Comparison of ENCODE assay signal across 20 cellular contexts in genomic region chr18:36509646-36510197, GRCh38.
"Had no signal": no experiment of that assay in that cellular context is flagged by ENCODE, and none has a peak within 500 bp of the region (broad histone marks: within the 10 kb centered on the region; RNA-seq: fewer than 3 reads in every experiment).

No MANE protein-coding gene starts in this region.

- H3K36me3 Mint-ChIP-seq: naive B cell, type B pancreatic cell had no signal

- H3K4me1 ChIP-seq: gastroesophageal sphincter, uterus had no signal

- DNase-seq: effector memory CD4-positive, alpha-beta T cell; glutamatergic neuron; islet precursor cell; left ventricle myocardium superior; mesendoderm; naive B cell; occipital lobe; pancreas; right cardiac atrium; small intestine; stimulated activated CD4-positive, alpha-beta T cell treated with anti-CD3 and anti-CD28 coated beads, Interleukin-12 subunit alpha, Interleukin-12 subunit beta, amount 100 ng/mL, for 4 hours; stimulated activated CD4-positive, alpha-beta T cell treated with anti-CD3 and anti-CD28 coated beads, Interleukin-2, amount 100 ng/mL, for 48 hours; stimulated activated naive CD4-positive, alpha-beta T cell treated with Interleukin-2 at 50 U/mL for 16 hours; uterus had no signal

- H3K9me3 ChIP-seq: esophagus muscularis mucosa, gastroesophageal sphincter, pancreas, uterus had no signal

- H3K27me3 Mint-ChIP-seq: progenitor cell of endocrine pancreas, type B pancreatic cell had no signal

- H3K4me3 Mint-ChIP-seq: naive B cell, nephron, type B pancreatic cell had no signal

- H3K27me3 ChIP-seq: esophagus muscularis mucosa, gastroesophageal sphincter, pancreas, uterus had no signal

- H3K27ac Mint-ChIP-seq: naive B cell, progenitor cell of endocrine pancreas, type B pancreatic cell had no signal

- H3K9me3 Mint-ChIP-seq: naive B cell, nephron, type B pancreatic cell had no signal

- H3K27ac ChIP-seq: epithelial cell of prostate, esophagus muscularis mucosa, gastroesophageal sphincter, pancreas, uterus had no signal

- ATAC-seq: gastroesophageal sphincter, left ventricle myocardium superior, pancreas, right cardiac atrium had no signal

- H3K36me3 ChIP-seq: gastroesophageal sphincter, pancreas, uterus had no signal

- H3K4me3 ChIP-seq: esophagus muscularis mucosa, gastroesophageal sphincter, pancreas, uterus had no signal

- H3K4me1 Mint-ChIP-seq: naive B cell had no signal
